12 cellular contexts compared by ENCODE assay signal in genomic region chr2:37833420-37833819, GRCh38.
A peak's percentile ranks its signal among the peaks of the same experiment; 100 is the strongest.
DNase-seq lines count a peak whose midpoint lies in the region; ATAC-seq lines count a peak whose summit lies in the region.
"Had no signal": no experiment of that assay in that cellular context is flagged by ENCODE, and none has a peak within 500 bp of the region (broad histone marks: within the 10 kb centered on the region; RNA-seq: fewer than 3 reads in every experiment).

No MANE protein-coding gene starts in this region.

- DNase-seq in stimulated activated CD4-positive, alpha-beta T cell treated with anti-CD3 and anti-CD28 coated beads, Interleukin-12 subunit alpha, Interleukin-12 subunit beta, amount 100 ng/mL, for 48 hours (ENCODE audit: low read depth in 2 of 3, low spot score in 1 of 3): peak in 2 of 3 donors; percentile 27 to 57
- DNase-seq in stimulated activated CD4-positive, alpha-beta T cell treated with anti-CD3 and anti-CD28 coated beads, Interleukin-4, amount 100 ng/mL, for 1 hour: no peak
- peak; percentile 51 for DNase-seq in activated naive CD8-positive, alpha-beta T cell treated with anti-CD3 and anti-CD28 coated beads, Interleukin-2, amount 50 U/mL, for 24 hours
- DNase-seq in stromal cell of bone marrow (ENCODE audit: low read depth) (peak; percentile 68), kidney glomerular epithelial cell (lab: John Stamatoyannopoulos, UW) (no peak)
- DNase-seq: endodermal cell, heart left ventricle, left lung had no signal

- no peaks in the 10 kb centered on the region for H3K9me3 Mint-ChIP-seq in activated naive CD8-positive, alpha-beta T cell treated with anti-CD3 and anti-CD28 coated beads, Interleukin-2, amount 50 U/mL, for 24 hours
- H3K9me3 Mint-ChIP-seq: endodermal cell, neural crest cell had no signal

- peak overlapping the region; percentile 19 for H3K4me3 Mint-ChIP-seq in activated naive CD8-positive, alpha-beta T cell treated with anti-CD3 and anti-CD28 coated beads, Interleukin-2, amount 50 U/mL, for 24 hours
- H3K4me3 Mint-ChIP-seq: endodermal cell, neural crest cell had no signal

- H3K4me1 Mint-ChIP-seq in activated naive CD8-positive, alpha-beta T cell treated with anti-CD3 and anti-CD28 coated beads, Interleukin-2, amount 50 U/mL, for 24 hours: peaks cover 42% of the 10 kb centered on the region

- no peaks in the 10 kb centered on the region for H3K36me3 Mint-ChIP-seq in activated naive CD8-positive, alpha-beta T cell treated with anti-CD3 and anti-CD28 coated beads, Interleukin-2, amount 50 U/mL, for 24 hours (ENCODE audit: low read depth)

- H3K27ac Mint-ChIP-seq in activated naive CD8-positive, alpha-beta T cell treated with anti-CD3 and anti-CD28 coated beads, Interleukin-2, amount 50 U/mL, for 24 hours: peak overlapping the region; percentile 80
- H3K27ac Mint-ChIP-seq: endodermal cell had no signal

- no peaks in the 10 kb centered on the region for H3K27me3 Mint-ChIP-seq in activated naive CD8-positive, alpha-beta T cell treated with anti-CD3 and anti-CD28 coated beads, Interleukin-2, amount 50 U/mL, for 24 hours

- ATAC-seq in HG03097 (IDR thresholded peaks at IDR 0.05; ENCODE audit: low FRiP score, unreplicated experiment): peak; percentile 41
- peak; percentile 89 for ATAC-seq in activated naive CD8-positive, alpha-beta T cell treated with anti-CD3 and anti-CD28 coated beads, Interleukin-2, amount 50 U/mL, for 24 hours
- ATAC-seq in GM18498 (IDR thresholded peaks at IDR 0.05; ENCODE audit: unreplicated experiment): no peak
- ATAC-seq in HG03108 (IDR thresholded peaks at IDR 0.05; ENCODE audit: unreplicated experiment): no peak
- ATAC-seq: heart left ventricle had no signal

Comparison
In these comparisons a context has a peak if more than half of its experiments do, and no peak if none do; other contexts are left out.
1. DNase-seq: peak in stimulated activated CD4-positive, alpha-beta T cell treated with anti-CD3 and anti-CD28 coated beads, Interleukin-12 subunit alpha, Interleukin-12 subunit beta, amount 100 ng/mL, for 48 hours (2 of 3), activated naive CD8-positive, alpha-beta T cell treated with anti-CD3 and anti-CD28 coated beads, Interleukin-2, amount 50 U/mL, for 24 hours (single experiment) and stromal cell of bone marrow (single experiment); none in stimulated activated CD4-positive, alpha-beta T cell treated with anti-CD3 and anti-CD28 coated beads, Interleukin-4, amount 100 ng/mL, for 1 hour (single experiment) and kidney glomerular epithelial cell (single experiment).
2. ATAC-seq: peak in HG03097 (single experiment) and activated naive CD8-positive, alpha-beta T cell treated with anti-CD3 and anti-CD28 coated beads, Interleukin-2, amount 50 U/mL, for 24 hours (single experiment); none in GM18498 (single experiment) and HG03108 (single experiment).